29 cellular contexts compared by ENCODE assay signal in the genomic region with DNA sequence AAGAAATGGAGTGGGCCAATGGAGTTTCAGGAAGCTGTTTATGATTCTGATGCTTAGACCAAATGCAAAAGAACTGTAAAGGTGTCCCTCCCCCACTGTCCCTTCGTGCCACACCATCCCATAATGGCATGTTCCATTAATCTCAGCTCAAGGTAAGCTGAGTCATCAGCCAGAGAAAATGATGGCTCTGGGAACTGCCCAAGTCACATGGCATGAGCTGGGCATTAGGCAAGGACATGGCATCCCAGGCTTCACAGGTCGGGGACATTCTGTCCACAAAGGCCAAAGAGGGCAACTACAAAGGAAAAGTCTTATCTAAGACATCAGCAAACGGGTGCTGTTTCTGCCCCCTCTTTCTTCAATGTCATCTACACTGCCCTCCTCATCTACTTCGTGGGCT. TPM values are rescaled to one million over a fixed set of nuclear protein-coding genes. Genes with fewer than 3 reads are reported as not detected.
DNase-seq lines count a peak whose midpoint lies in the region; ATAC-seq, FAIRE-seq and TF ChIP-seq lines count a peak whose summit lies in the region.
"Had no signal": no experiment of that assay in that cellular context is flagged by ENCODE, and none has a peak within 500 bp of the region (broad histone marks: within the 10 kb centered on the region; RNA-seq: fewer than 3 reads in every experiment).

No MANE protein-coding gene starts in this region.

- H3K9me3 ChIP-seq in adrenal gland (replicated peaks in 1 of 3) (no peaks in the 10 kb centered on the region), right lobe of liver (no peaks in the 10 kb centered on the region), small intestine (ENCODE audit: control insufficient read depth, low read depth) (no peaks in the 10 kb centered on the region)
- H3K9me3 ChIP-seq: right atrium auricular region, stomach had no signal

- H3K27ac ChIP-seq in adrenal gland (peak overlapping the region; percentile 61 to 96 (median 94)), right lobe of liver (no peak overlapping the region), small intestine (ENCODE audit: low read depth in 1 of 2, low read length in 1 of 2) (no peak overlapping the region), brain microvascular endothelial cell (no peak overlapping the region)
- H3K27ac ChIP-seq: dorsolateral prefrontal cortex, HL-60, right atrium auricular region, SK-N-MC, stomach had no signal

- H3K4me3 ChIP-seq in adrenal gland (peak overlapping the region in 1 of 4 donors; percentile 37), right lobe of liver (no peak overlapping the region), small intestine (ENCODE audit: low read depth in 1 of 2, low read length in 2 of 2) (no peak overlapping the region), brain microvascular endothelial cell (ENCODE audit: low read depth, low read length) (no peak overlapping the region)
- H3K4me3 ChIP-seq: dorsolateral prefrontal cortex, right atrium auricular region, SK-N-MC, stomach had no signal

- H3K4me1 ChIP-seq in adrenal gland (replicated peaks in 1 of 2), result peaks cover 67 to 95% of the 10 kb centered on the region in 2 donors
- H3K4me1 ChIP-seq in right lobe of liver, result peaks cover 0 to 3% (median 0%) of the 10 kb centered on the region in 4 donors
- H3K4me1 ChIP-seq in small intestine (ENCODE audit: control insufficient read depth in 2 of 2, insufficient read depth in 1 of 2, low read depth in 1 of 2, low read length in 1 of 2), result no peaks in the 10 kb centered on the region

- 44 to 54% (median 47%) methylated on average over 4 of the region's 4 CpGs for WGBS in adrenal gland, 4 donors
- no CpG with 5 or more reads among the region's 4 CpGs for WGBS in right lobe of liver (ENCODE audit: insufficient coverage, low coverage, low lambda C conversion rate, missing lambda C conversion rate)
- WGBS in small intestine, 3 donors, result 68 to 84% (median 71%) methylated on average over 4 of the region's 4 CpGs

- ATAC-seq in Right ventricle myocardium superior (ENCODE audit: poor library complexity), result peak; percentile 28
- no peak for ATAC-seq in Right ventricle myocardium inferior
- ATAC-seq in right lobe of liver, result peak in 3 of 4 donors; percentile 15 to 62 (median 54)
- ATAC-seq: activated CD4-positive, CD25-positive, alpha-beta regulatory T cell treated with anti-CD3 and anti-CD28 coated beads, Interleukin-2, amount 50 U/mL, for 24 hours; T-helper 17 cell had no signal

- no peak for TF ChIP-seq CTCF in adrenal gland (IDR thresholded peaks at IDR 0.05)
- no peak for TF ChIP-seq CTCF in right lobe of liver (IDR thresholded peaks at IDR 0.05)
- no peak for TF ChIP-seq CTCF in brain microvascular endothelial cell (IDR thresholded peaks at IDR 0.05; ENCODE audit: low read depth, low read length, missing control alignments)

- TF ChIP-seq POLR2A in adrenal gland (IDR thresholded peaks at IDR 0.05), result peak in 1 of 2 donors; percentile 40
- no peak for TF ChIP-seq POLR2A in right lobe of liver (IDR thresholded peaks at IDR 0.05)

- no peaks in the 10 kb centered on the region for H3K27me3 ChIP-seq in adrenal gland
- H3K27me3 ChIP-seq in right lobe of liver, result no peaks in the 10 kb centered on the region
- H3K27me3 ChIP-seq in small intestine (ENCODE audit: control insufficient read depth in 2 of 2, insufficient read depth in 2 of 2, low read length in 2 of 2), result no peaks in the 10 kb centered on the region
- no peaks in the 10 kb centered on the region for H3K27me3 ChIP-seq in brain microvascular endothelial cell (replicated peaks)
- H3K27me3 ChIP-seq: dorsolateral prefrontal cortex, right atrium auricular region, stomach had no signal

- no peak for FAIRE-seq in small intestine (lab: Jason Lieb, UNC)
- FAIRE-seq: A204.1, frontal cortex, urothelium cell line had no signal

- in situ Hi-C loops in brain microvascular endothelial cell (cut with HindIII; ENCODE audit: low pct_ligation_motif_present, low sequenced_read_pairs), result no loop called here

- intact Hi-C loops in Right ventricle myocardium superior (cut with DNase I) (no loop called here), Right ventricle myocardium inferior (cut with DNase I) (no loop called here), adrenal gland (cut with DNase I) (no loop called here), right lobe of liver (cut with DNase I) (no loop called here)

- H3K36me3 ChIP-seq in adrenal gland (replicated peaks in 1 of 2) (no peaks in the 10 kb centered on the region), right lobe of liver (no peaks in the 10 kb centered on the region), small intestine (ENCODE audit: control insufficient read depth in 2 of 2, insufficient read depth in 2 of 2, low read length in 2 of 2) (no peaks in the 10 kb centered on the region), brain microvascular endothelial cell (replicated peaks) (no peaks in the 10 kb centered on the region)
- H3K36me3 ChIP-seq: right atrium auricular region, stomach had no signal

- DNase-seq in Right ventricle myocardium superior, result no peak
- no peak for DNase-seq in Right ventricle myocardium inferior (ENCODE audit: missing footprints)
- peak; percentile 81 to 94 (median 92) for DNase-seq in adrenal gland
- DNase-seq in right lobe of liver, result no peak
- peak; percentile 37 for DNase-seq in small intestine
- DNase-seq in brain microvascular endothelial cell, result no peak
- no peak for DNase-seq in NCI-H1436 (lab: John Stamatoyannopoulos, UW)
- DNase-seq in activated gamma-delta T cell treated with Interleukin-2 at 50 U/mL for 16 hours, result no peak
- DNase-seq: activated CD4-positive, alpha-beta T cell treated with anti-CD3 and anti-CD28 coated beads, Interleukin-2, amount 50 U/mL, for 4 hours; activated naive CD4-positive, alpha-beta T cell treated with anti-CD3 and anti-CD28 coated beads for 36 hours; AML-193; CD4-positive, alpha-beta T cell; dorsolateral prefrontal cortex; Kasumi-1; NCI-H1694; NCI-H446 treated with DMSO at 0.1 percent for 48 hours; NCI-H774; nephron progenitor cell; stimulated activated CD4-positive, alpha-beta T cell treated with anti-CD3 and anti-CD28 coated beads, Interleukin-12 subunit alpha, Interleukin-12 subunit beta, amount 100 ng/mL, for 4 hours; stimulated activated CD4-positive, alpha-beta T cell treated with anti-CD3 and anti-CD28 coated beads, Interleukin-2, amount 100 ng/mL, for 48 hours; stomach; T-helper 17 cell had no signal

RNA-seq across cellular contexts. Expression of gene DLG5, which starts 44.9 kb away (rescaled TPM):
- total RNA-seq in Right ventricle myocardium superior (8.8 TPM), Right ventricle myocardium inferior (8.9 TPM), adrenal gland (100 to 1,000 TPM in 6 of 8 donors, 10 to 100 TPM in 2; 81.8 to 175 (median 125) TPM), right lobe of liver (1 to 10 TPM; 5.6 to 8.8 (median 7.6) TPM)
- polyA plus RNA-seq in adrenal gland (10 to 100 TPM; 39.6 to 94.4 (median 88.6) TPM), small intestine (10 to 100 TPM in 1 of 3 donors, 1 to 10 TPM in 2; 7.8 to 13.9 (median 8.9) TPM)

Comparison
In these comparisons a context has a peak if more than half of its experiments do, and no peak if none do; other contexts are left out.
1. DNase-seq: peak in adrenal gland (7 of 7) and small intestine (single experiment); none in Right ventricle myocardium superior (single experiment), Right ventricle myocardium inferior (single experiment), right lobe of liver (0 of 3), brain microvascular endothelial cell (single experiment), NCI-H1436 (single experiment) and activated gamma-delta T cell treated with Interleukin-2 at 50 U/mL for 16 hours (single experiment).
2. H3K27ac ChIP-seq: peak in adrenal gland (5 of 5); none in right lobe of liver (0 of 3), small intestine (0 of 2) and brain microvascular endothelial cell (single experiment).